In the genomic region with DNA sequence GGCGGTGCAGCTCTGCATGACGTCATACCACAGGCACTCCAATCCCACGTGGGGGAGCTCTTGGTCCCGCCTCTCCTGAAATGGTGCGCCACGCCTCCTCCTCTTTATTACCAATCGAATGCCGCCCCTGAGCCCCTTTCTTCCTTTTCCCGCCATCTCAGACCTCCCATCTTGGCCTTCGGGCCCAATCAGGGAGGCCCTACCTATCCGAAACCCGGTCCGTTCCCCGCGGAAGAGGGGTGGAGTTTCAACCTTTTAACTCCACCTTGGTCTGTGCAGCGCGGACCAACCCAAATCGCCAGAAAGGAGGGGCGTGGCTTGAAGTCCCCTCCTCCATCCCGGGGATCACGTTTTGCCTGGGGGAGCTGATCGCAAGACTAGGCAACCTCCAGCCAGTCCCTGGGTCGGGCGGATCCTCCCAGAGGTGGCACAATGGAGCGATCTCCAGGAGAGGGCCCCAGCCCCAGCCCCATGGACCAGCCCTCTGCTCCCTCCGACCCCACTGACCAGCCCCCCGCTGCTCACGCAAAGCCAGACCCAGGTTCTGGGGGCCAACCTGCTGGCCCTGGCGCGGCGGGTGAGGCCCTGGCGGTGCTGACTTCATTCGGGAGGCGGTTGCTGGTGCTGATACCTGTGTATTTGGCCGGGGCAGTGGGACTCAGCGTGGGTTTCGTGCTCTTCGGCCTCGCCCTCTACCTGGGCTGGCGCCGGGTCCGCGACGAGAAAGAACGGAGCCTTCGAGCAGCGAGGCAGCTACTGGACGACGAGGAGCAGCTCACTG, we compare ENCODE assay signal across 8 cellular contexts. TPM values are rescaled to one million over a fixed set of nuclear protein-coding genes. Genes with fewer than 3 reads are reported as not detected.
DNase-seq lines count a peak whose midpoint lies in the region; ATAC-seq and TF ChIP-seq lines count a peak whose summit lies in the region.

A gene with protein sequence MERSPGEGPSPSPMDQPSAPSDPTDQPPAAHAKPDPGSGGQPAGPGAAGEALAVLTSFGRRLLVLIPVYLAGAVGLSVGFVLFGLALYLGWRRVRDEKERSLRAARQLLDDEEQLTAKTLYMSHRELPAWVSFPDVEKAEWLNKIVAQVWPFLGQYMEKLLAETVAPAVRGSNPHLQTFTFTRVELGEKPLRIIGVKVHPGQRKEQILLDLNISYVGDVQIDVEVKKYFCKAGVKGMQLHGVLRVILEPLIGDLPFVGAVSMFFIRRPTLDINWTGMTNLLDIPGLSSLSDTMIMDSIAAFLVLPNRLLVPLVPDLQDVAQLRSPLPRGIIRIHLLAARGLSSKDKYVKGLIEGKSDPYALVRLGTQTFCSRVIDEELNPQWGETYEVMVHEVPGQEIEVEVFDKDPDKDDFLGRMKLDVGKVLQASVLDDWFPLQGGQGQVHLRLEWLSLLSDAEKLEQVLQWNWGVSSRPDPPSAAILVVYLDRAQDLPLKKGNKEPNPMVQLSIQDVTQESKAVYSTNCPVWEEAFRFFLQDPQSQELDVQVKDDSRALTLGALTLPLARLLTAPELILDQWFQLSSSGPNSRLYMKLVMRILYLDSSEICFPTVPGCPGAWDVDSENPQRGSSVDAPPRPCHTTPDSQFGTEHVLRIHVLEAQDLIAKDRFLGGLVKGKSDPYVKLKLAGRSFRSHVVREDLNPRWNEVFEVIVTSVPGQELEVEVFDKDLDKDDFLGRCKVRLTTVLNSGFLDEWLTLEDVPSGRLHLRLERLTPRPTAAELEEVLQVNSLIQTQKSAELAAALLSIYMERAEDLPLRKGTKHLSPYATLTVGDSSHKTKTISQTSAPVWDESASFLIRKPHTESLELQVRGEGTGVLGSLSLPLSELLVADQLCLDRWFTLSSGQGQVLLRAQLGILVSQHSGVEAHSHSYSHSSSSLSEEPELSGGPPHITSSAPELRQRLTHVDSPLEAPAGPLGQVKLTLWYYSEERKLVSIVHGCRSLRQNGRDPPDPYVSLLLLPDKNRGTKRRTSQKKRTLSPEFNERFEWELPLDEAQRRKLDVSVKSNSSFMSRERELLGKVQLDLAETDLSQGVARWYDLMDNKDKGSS (plus strand): TSS at position 380 of the 781 bp plus-strand sequence. CDS start 53 bp downstream, at position 433.

- peaks cover 5% of the 10 kb centered on the region for H3K36me3 Mint-ChIP-seq in activated naive CD4-positive, alpha-beta T cell treated with anti-CD3 and anti-CD28 coated beads, Interleukin-2, amount 50 U/mL, for 24 hours

- H3K36me3 ChIP-seq in GM06990 (ENCODE audit: control insufficient read depth, insufficient read depth, low read length) (peaks cover 5% of the 10 kb centered on the region), suprapubic skin (peaks cover 28% of the 10 kb centered on the region)

- H3K4me3 ChIP-seq in GM06990 (replicated peaks; ENCODE audit: low read depth, low read length) (peak within 1 kb of the TSS; percentile 76), suprapubic skin (peak within 1 kb of the TSS; percentile 83)

- H3K27ac ChIP-seq in suprapubic skin = peak within 1 kb of the TSS; percentile 85

- no peak for TF ChIP-seq CTCF in GM06990 (IDR thresholded peaks at IDR 0.05; ENCODE audit: insufficient read depth, low read length, poor library complexity, severe bottlenecking)
- TF ChIP-seq CTCF in suprapubic skin (IDR thresholded peaks at IDR 0.05) = no peak

- peak; percentile 56 to 84 for TF ChIP-seq POLR2A in suprapubic skin (IDR thresholded peaks at IDR 0.05)

- peaks cover 70% of the 10 kb centered on the region for H3K4me1 Mint-ChIP-seq in activated naive CD4-positive, alpha-beta T cell treated with anti-CD3 and anti-CD28 coated beads, Interleukin-2, amount 50 U/mL, for 24 hours

- ATAC-seq in HG02588 (IDR thresholded peaks at IDR 0.05; ENCODE audit: unreplicated experiment) (peak; percentile 89), SK-N-SH treated with all-trans-retinoic acid at 6 μM for 48 hours (peak; percentile 91)

- no peaks in the 10 kb centered on the region for H3K9me3 Mint-ChIP-seq in activated naive CD4-positive, alpha-beta T cell treated with anti-CD3 and anti-CD28 coated beads, Interleukin-2, amount 50 U/mL, for 24 hours

- H3K27me3 ChIP-seq in GM06990 (replicated peaks; ENCODE audit: control insufficient read depth, insufficient read depth, low read length) = no peaks in the 10 kb centered on the region
- H3K27me3 ChIP-seq in suprapubic skin = no peaks in the 10 kb centered on the region

- WGBS in suprapubic skin = under 1% methylated on average over 34 of the region's 49 CpGs

- H3K27me3 Mint-ChIP-seq in activated naive CD4-positive, alpha-beta T cell treated with anti-CD3 and anti-CD28 coated beads, Interleukin-2, amount 50 U/mL, for 24 hours = no peaks in the 10 kb centered on the region

- peaks cover 35% of the 10 kb centered on the region for H3K4me1 ChIP-seq in suprapubic skin

- H3K9me3 ChIP-seq in suprapubic skin = no peaks in the 10 kb centered on the region

- DNase-seq in GM06990 (ENCODE audit: extremely low read depth, insufficient read length) = peak; percentile 93
- DNase-seq in NCI-H1092 (lab: John Stamatoyannopoulos, UW) = peak; percentile 97
- DNase-seq in globus pallidus (ENCODE audit: low spot score) = peak; percentile 94
- peak; percentile 71 to 98 (median 94) for DNase-seq in nucleus accumbens (lab: John Stamatoyannopoulos, UW)
- peak; percentile 99 to 100 for DNase-seq in suprapubic skin (ENCODE audit: low spot score in 2 of 2)

- TF ChIP-seq EP300 in suprapubic skin (IDR thresholded peaks at IDR 0.05) = no peak

- peak within 1 kb of the TSS; percentile 92 for H3K4me3 Mint-ChIP-seq in activated naive CD4-positive, alpha-beta T cell treated with anti-CD3 and anti-CD28 coated beads, Interleukin-2, amount 50 U/mL, for 24 hours

- H3K27ac Mint-ChIP-seq in activated naive CD4-positive, alpha-beta T cell treated with anti-CD3 and anti-CD28 coated beads, Interleukin-2, amount 50 U/mL, for 24 hours = peak within 1 kb of the TSS; percentile 95

TF ChIP-seq in SK-N-SH treated with all-trans-retinoic acid at 6 μM for 48 hours, 23 proteins besides CTCF, POLR2A, EP300 and RAD21:
- TF ChIP-seq PPARA (CRISPR knock-in tag; IDR thresholded peaks at IDR 0.05; ENCODE audit: borderline replicate concordance) = peak; percentile 94
- TF ChIP-seq ZFP3 (CRISPR knock-in tag; IDR thresholded peaks at IDR 0.05) = no peak
- no peak for TF ChIP-seq OSR1 (CRISPR knock-in tag; IDR thresholded peaks at IDR 0.05)
- TF ChIP-seq, protein P1, sequence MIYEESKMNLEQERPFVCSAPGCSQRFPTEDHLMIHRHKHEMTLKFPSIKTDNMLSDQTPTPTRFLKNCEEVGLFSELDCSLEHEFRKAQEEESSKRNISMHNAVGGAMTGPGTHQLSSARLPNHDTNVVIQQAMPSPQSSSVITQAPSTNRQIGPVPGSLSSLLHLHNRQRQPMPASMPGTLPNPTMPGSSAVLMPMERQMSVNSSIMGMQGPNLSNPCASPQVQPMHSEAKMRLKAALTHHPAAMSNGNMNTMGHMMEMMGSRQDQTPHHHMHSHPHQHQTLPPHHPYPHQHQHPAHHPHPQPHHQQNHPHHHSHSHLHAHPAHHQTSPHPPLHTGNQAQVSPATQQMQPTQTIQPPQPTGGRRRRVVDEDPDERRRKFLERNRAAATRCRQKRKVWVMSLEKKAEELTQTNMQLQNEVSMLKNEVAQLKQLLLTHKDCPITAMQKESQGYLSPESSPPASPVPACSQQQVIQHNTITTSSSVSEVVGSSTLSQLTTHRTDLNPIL (CRISPR knock-in tag; IDR thresholded peaks at IDR 0.05; ENCODE audit: low read depth) = 0 out of 2 replicates have a peak, but pooled peaks have one; percentile 75
- peak; percentile 63; the same call in 1 of the 2 replicates for TF ChIP-seq BACH2 (CRISPR knock-in tag; IDR thresholded peaks at IDR 0.05; ENCODE audit: borderline replicate concordance)

RNA-seq across cellular contexts. Expression of the gene that starts here (rescaled TPM):
- total RNA-seq in suprapubic skin = 100 to 1,000 TPM in 2 of 4 donors, 10 to 100 TPM in 2; 73.1 to 128 (median 103) TPM

Comparison
In these comparisons a context has a peak if more than half of its experiments do, and no peak if none do; other contexts are left out.
1. Peak in every context shown above with its lines: DNase-seq, ATAC-seq, H3K4me3 ChIP-seq and H3K27ac ChIP-seq.